ENCODE assay signal across 13 cellular contexts in the genomic region with DNA sequence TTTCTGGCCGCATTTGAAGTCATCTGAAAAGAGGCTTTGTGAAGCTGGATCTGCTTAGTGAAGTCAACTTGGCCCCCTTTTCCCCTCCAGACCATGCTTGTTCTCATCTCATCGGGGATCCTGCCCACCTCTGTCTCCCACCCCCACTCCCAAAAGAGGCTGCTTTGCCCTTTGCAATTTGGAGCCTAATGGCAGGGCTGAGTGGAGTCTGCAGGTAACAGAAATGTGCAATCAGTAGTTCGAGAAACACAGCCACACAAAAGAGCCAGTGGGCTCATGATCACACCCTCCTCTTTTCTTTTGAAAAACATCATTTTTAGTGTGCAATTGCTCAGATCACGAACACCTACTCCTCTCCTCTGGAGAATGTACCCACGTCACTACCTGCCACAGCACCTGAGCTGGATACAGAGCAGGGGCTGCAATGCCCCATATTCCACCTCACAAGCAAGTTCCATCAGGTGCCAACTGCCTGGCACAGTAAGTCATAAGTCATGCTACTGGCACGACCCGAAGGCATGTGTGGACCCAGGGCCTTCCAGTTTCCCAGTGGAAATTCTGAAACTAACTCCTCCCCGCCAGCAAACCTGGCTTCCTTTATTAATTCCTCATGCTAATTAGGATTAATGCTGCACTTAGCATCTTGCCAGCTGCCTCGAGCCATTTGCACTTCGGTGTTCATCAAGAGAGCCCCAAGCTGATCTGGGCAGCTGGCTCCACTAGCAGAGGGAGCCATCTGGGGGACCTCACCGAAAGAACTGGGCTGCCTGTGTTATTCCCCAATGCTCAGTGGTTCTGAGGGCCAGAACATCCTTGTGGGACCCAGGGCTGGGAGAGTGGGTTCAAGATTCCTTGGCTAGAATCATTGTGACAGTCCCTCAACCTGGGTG. TPM values are rescaled to one million over a fixed set of nuclear protein-coding genes. Genes with fewer than 3 reads are reported as not detected.
DNase-seq lines count a peak whose midpoint lies in the region; ATAC-seq, FAIRE-seq and TF ChIP-seq lines count a peak whose summit lies in the region.
"Had no signal": no experiment of that assay in that cellular context is flagged by ENCODE, and none has a peak within 500 bp of the region (broad histone marks: within the 10 kb centered on the region; RNA-seq: fewer than 3 reads in every experiment).

No MANE protein-coding gene starts in this region.

- FAIRE-seq in pancreas (lab: Jason Lieb, UNC), result no peak

- no peaks in the 10 kb centered on the region for H3K36me3 Mint-ChIP-seq in activated naive CD4-positive, alpha-beta T cell treated with anti-CD3 and anti-CD28 coated beads, Interleukin-2, amount 10 ng/mL, durations not matched to agents 7 days and 5 days
- H3K36me3 Mint-ChIP-seq in stimulated activated memory B cell treated with anti-CD40 and anti-IgM and Interleukin-4, amounts not matched to agents 10 μg/mL and 1 μg/mL and 100 μg/mL, for 72 hours, result no peaks in the 10 kb centered on the region

- DNase-seq in activated naive CD4-positive, alpha-beta T cell treated with anti-CD3 and anti-CD28 coated beads, Interleukin-2, amount 10 ng/mL, durations not matched to agents 7 days and 5 days, result no peak
- no peak for DNase-seq in activated naive CD4-positive, alpha-beta T cell (lab: John Stamatoyannopoulos, UW)
- DNase-seq in pancreas (no peak), OCI-M1 (lab: John Stamatoyannopoulos, UW) (no peak), CD1c-positive myeloid dendritic cell (ENCODE audit: extremely low spot score) (no peak)
- DNase-seq: cortex of kidney, gastrocnemius medialis, NCI-H526 treated with DMSO at 0.1 percent for 48 hours had no signal

- H3K27ac ChIP-seq in VCaP, result peak overlapping the region; percentile 58; the same call in 1 of the 2 replicates
- H3K27ac ChIP-seq in pancreas, result no peak overlapping the region
- H3K27ac ChIP-seq: gastrocnemius medialis had no signal

- ATAC-seq in stimulated activated memory B cell treated with anti-CD40 and anti-IgM and Interleukin-4, amounts not matched to agents 10 μg/mL and 1 μg/mL and 100 μg/mL, for 72 hours, result no peak
- no peak for ATAC-seq in pancreas
- ATAC-seq: gastrocnemius medialis had no signal

- intact Hi-C loops in pancreas (cut with DNase I), result no loop called here

- no peaks in the 10 kb centered on the region for H3K9me3 Mint-ChIP-seq in activated naive CD4-positive, alpha-beta T cell treated with anti-CD3 and anti-CD28 coated beads, Interleukin-2, amount 10 ng/mL, durations not matched to agents 7 days and 5 days
- peaks cover 4% of the 10 kb centered on the region for H3K9me3 Mint-ChIP-seq in stimulated activated memory B cell treated with anti-CD40 and anti-IgM and Interleukin-4, amounts not matched to agents 10 μg/mL and 1 μg/mL and 100 μg/mL, for 72 hours

- H3K4me3 Mint-ChIP-seq in activated naive CD4-positive, alpha-beta T cell treated with anti-CD3 and anti-CD28 coated beads, Interleukin-2, amount 10 ng/mL, durations not matched to agents 7 days and 5 days, result peak overlapping the region; percentile 37
- H3K4me3 Mint-ChIP-seq in stimulated activated memory B cell treated with anti-CD40 and anti-IgM and Interleukin-4, amounts not matched to agents 10 μg/mL and 1 μg/mL and 100 μg/mL, for 72 hours, result peak overlapping the region; percentile 27

- H3K36me3 ChIP-seq in pancreas, result no peaks in the 10 kb centered on the region
- H3K36me3 ChIP-seq: gastrocnemius medialis had no signal

- CTCF ChIA-PET in activated naive CD4-positive, alpha-beta T cell treated with anti-CD3 and anti-CD28 coated beads, Interleukin-2, amount 10 ng/mL, durations not matched to agents 7 days and 5 days (lab: Charles Lee), result no interaction called here

- peaks cover 0 to 14% (median 0%) of the 10 kb centered on the region in 4 donors for H3K27me3 ChIP-seq in pancreas

- H3K4me1 ChIP-seq in pancreas, result peaks cover 0 to 2% (median 0%) of the 10 kb centered on the region in 3 donors

- peaks cover 16% of the 10 kb centered on the region for H3K4me1 Mint-ChIP-seq in activated naive CD4-positive, alpha-beta T cell treated with anti-CD3 and anti-CD28 coated beads, Interleukin-2, amount 10 ng/mL, durations not matched to agents 7 days and 5 days
- H3K4me1 Mint-ChIP-seq in stimulated activated memory B cell treated with anti-CD40 and anti-IgM and Interleukin-4, amounts not matched to agents 10 μg/mL and 1 μg/mL and 100 μg/mL, for 72 hours, result peaks cover 6% of the 10 kb centered on the region

- no peak overlapping the region for H3K27ac Mint-ChIP-seq in activated naive CD4-positive, alpha-beta T cell treated with anti-CD3 and anti-CD28 coated beads, Interleukin-2, amount 10 ng/mL, durations not matched to agents 7 days and 5 days
- no peak overlapping the region for H3K27ac Mint-ChIP-seq in stimulated activated memory B cell treated with anti-CD40 and anti-IgM and Interleukin-4, amounts not matched to agents 10 μg/mL and 1 μg/mL and 100 μg/mL, for 72 hours

- peaks cover 95% of the 10 kb centered on the region for H3K27me3 Mint-ChIP-seq in activated naive CD4-positive, alpha-beta T cell treated with anti-CD3 and anti-CD28 coated beads, Interleukin-2, amount 10 ng/mL, durations not matched to agents 7 days and 5 days
- H3K27me3 Mint-ChIP-seq in stimulated activated memory B cell treated with anti-CD40 and anti-IgM and Interleukin-4, amounts not matched to agents 10 μg/mL and 1 μg/mL and 100 μg/mL, for 72 hours, result peaks cover 93% of the 10 kb centered on the region

- TF ChIP-seq CTCF in VCaP (conservative IDR thresholded peaks at IDR 0.05) (no peak), pancreas (IDR thresholded peaks at IDR 0.05) (no peak)

- H3K4me3 ChIP-seq in iPS-11a (ENCODE audit: low read depth, low read length) (peak overlapping the region; percentile 73), pancreas (peak overlapping the region in 1 of 4 donors; percentile 53)
- H3K4me3 ChIP-seq: mucosa of descending colon had no signal

- WGBS in pancreas, 2 donors, result 62 to 75% methylated on average over 11 of the region's 11 CpGs

- H3K9me3 ChIP-seq in pancreas, result no peaks in the 10 kb centered on the region
- H3K9me3 ChIP-seq: gastrocnemius medialis, mucosa of descending colon had no signal

RNA-seq across cellular contexts. Expression of a gene that starts 2.3 kb away (rescaled TPM):
- under 1 TPM; 0.09 to 0.67 (median 0.24) TPM for total RNA-seq in pancreas
- polyA plus RNA-seq in pancreas, result 1 to 10 TPM; 1.3 to 4.2 TPM
- total RNA-seq: gastrocnemius medialis; T-helper 2 cell treated with Interferon-gamma antibody and Interleukin-4, amounts not matched to agents 100 ng/mL and 5 ng/mL, for 36 hours had no signal
